Comparison of ENCODE assay signal across 7 cellular contexts in genomic region chr15:40238927-40239591, GRCh38. TPM values are rescaled to one million over a fixed set of nuclear protein-coding genes. Genes with fewer than 3 reads are reported as not detected.
DNase-seq lines count a peak whose midpoint lies in the region; ATAC-seq, FAIRE-seq and TF ChIP-seq lines count a peak whose summit lies in the region.

Gene PAK6, plus strand, starts transcription at chr15:40239063. Its CDS starts 25,723 bp downstream, at chr15:40264786.

- no peaks in the 10 kb centered on the region for H3K9me3 ChIP-seq in neuron (ENCODE audit: low read length)
- H3K9me3 ChIP-seq in uterus = no peaks in the 10 kb centered on the region

- peak within 1 kb of the TSS; percentile 75 for H2AFZ ChIP-seq in neuron (ENCODE audit: low read depth, low read length)

- H3K4me1 ChIP-seq in neuron (ENCODE audit: insufficient read depth, low read length) = peaks cover 22% of the 10 kb centered on the region
- no peaks in the 10 kb centered on the region for H3K4me1 ChIP-seq in uterus

- H3K36me3 ChIP-seq in neuron (ENCODE audit: insufficient read depth, low read length) (no peaks in the 10 kb centered on the region), uterus (no peaks in the 10 kb centered on the region)

- no peak for TF ChIP-seq POLR2A in GM12891 (IDR thresholded peaks at IDR 0.05; ENCODE audit: low read depth, low read length)
- TF ChIP-seq POLR2A in uterus (IDR thresholded peaks at IDR 0.05) = no peak

- ATAC-seq in GM21528 (IDR thresholded peaks at IDR 0.05; ENCODE audit: low FRiP score, unreplicated experiment) = no peak

- DNase-seq in GM12891 (ENCODE audit: insufficient read length, low spot score) (no peak), NCI-H1105 (lab: John Stamatoyannopoulos, UW) (peak; percentile 57), foreskin fibroblast (peak; percentile 37 to 78), uterus (peak; percentile 54 to 59)
- peak; percentile 27 for DNase-seq in activated T-cell treated with anti-CD3 and anti-CD28 coated beads, Interleukin-2, amount 50 U/mL, for 1 hour

- FAIRE-seq in GM12891 (lab: Jason Lieb, UNC) = peak; percentile 60

- TF ChIP-seq CTCF in foreskin fibroblast (IDR thresholded peaks at IDR 0.05; ENCODE audit: low read depth, low read length) = no peak
- TF ChIP-seq CTCF in uterus (IDR thresholded peaks at IDR 0.05) = no peak

- intact Hi-C loops in uterus (cut with DNase I; ENCODE audit: low total_unique reads) = no loop called here

- no peaks in the 10 kb centered on the region for H3K27me3 ChIP-seq in neuron (ENCODE audit: insufficient read depth, low read length)
- no peaks in the 10 kb centered on the region for H3K27me3 ChIP-seq in uterus

- no peak within 1 kb of the TSS for H3K27ac ChIP-seq in uterus

- H3K4me3 ChIP-seq in foreskin fibroblast (ENCODE audit: low read depth in 1 of 2, low read length in 2 of 2) = peak within 1 kb of the TSS; percentile 29 to 31
- H3K4me3 ChIP-seq in neuron (ENCODE audit: low read length) = peak within 1 kb of the TSS; percentile 40
- H3K4me3 ChIP-seq in uterus = peak within 1 kb of the TSS in 1 of 2 donors; percentile 24

TF ChIP-seq in GM12891, 5 proteins besides CTCF, POLR2A, EP300 and RAD21:
- no peak for TF ChIP-seq PAX5 (IDR thresholded peaks at IDR 0.05; ENCODE audit: insufficient read depth, low read length, severe bottlenecking)
- 0 out of 2 replicates have a peak, but pooled peaks have one; percentile 33 for TF ChIP-seq POU2F2 (IDR thresholded peaks at IDR 0.05; ENCODE audit: low read depth, low read length)
TF ChIP-seq in GM12891: peak in this region for 1.

RNA-seq across cellular contexts. Expression of gene PAK6, which starts in this region (rescaled TPM):
- polyA plus RNA-seq in GM12891 (2012; ENCODE audit: low read depth, missing spikeins) = 1.3 TPM
- total RNA-seq in uterus = 1 to 10 TPM in 3 of 4 donors, not detected in 1; 2.3 to 5.0 (median 3.3) TPM
